ENCODE assay signal across 7 cellular contexts in the genomic region with DNA sequence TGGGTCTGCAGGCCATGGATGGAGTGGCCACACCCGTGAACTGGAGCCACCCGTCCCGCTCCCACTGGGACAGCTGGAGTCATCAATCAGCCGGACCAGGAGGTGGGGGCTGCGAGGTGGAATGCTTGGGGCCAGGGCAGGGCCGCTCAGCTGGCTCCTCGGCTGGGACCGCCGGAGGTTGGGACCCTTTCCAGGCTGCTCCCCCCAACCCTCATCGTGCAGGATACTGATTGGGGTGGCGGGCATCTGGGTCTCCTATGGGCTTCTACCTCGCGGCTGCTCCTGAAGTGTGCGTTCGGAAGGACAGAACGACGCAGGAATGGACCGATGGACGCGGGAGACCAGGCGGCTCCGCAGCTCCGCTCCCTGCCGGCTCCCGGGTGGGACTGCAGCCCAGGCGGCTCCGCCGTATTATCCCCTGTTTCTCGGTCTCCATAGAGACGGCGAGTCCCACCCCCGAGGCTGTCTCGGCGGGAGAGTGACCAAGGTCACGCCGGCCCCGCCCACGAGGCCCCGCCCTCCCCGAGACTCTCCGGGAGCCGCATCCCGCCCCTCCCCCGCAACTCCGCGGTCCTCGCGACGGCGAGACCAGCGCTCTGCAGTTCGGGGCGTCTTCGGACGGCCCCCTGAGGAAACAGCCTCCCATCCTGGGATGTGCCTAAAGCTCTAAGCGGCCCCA. TPM values are rescaled to one million over a fixed set of nuclear protein-coding genes. Genes with fewer than 3 reads are reported as not detected.
DNase-seq lines count a peak whose midpoint lies in the region; ATAC-seq and TF ChIP-seq lines count a peak whose summit lies in the region.

A gene (minus strand): TSS at position 388 of the 679 bp plus-strand sequence. CDS start 2,387 bp downstream, outside the sequence.

- intact Hi-C loops in heart right ventricle (cut with DNase I): loop anchor here in 4 of 10 donors (5.0 to 10.0 kb wide), 4 partner anchors 108 to 128 kb away; a partner anchor contains a TSS

- DNase-seq in GM13976 (ENCODE audit: low spot score) (peak; percentile 71), NCI-H748 treated with DMSO at 0.1 percent for 48 hours (lab: John Stamatoyannopoulos, UW) (peak; percentile 55), heart right ventricle (peak; percentile 95), nucleus accumbens (lab: John Stamatoyannopoulos, UW) (peak in 55 of 56 donors; percentile 26 to 94 (median 82))

- H3K4me3 ChIP-seq in heart right ventricle (peak within 1 kb of the TSS; percentile 21 to 62 (median 48)), urinary bladder (ENCODE audit: low read depth, low read length) (peak within 1 kb of the TSS; percentile 14)

- no peaks in the 10 kb centered on the region for H3K9me3 ChIP-seq in heart right ventricle

- in situ Hi-C loops in GM13976 (cut with MboI; ENCODE audit: low sequenced_read_pairs, unreplicated experiment): no loop called here

- TF ChIP-seq CTCF in GM13976 (IDR thresholded peaks at IDR 0.05; ENCODE audit: borderline replicate concordance, control extremely low read depth, extremely low read depth, insufficient read depth, missing control alignments) (no peak), heart right ventricle (IDR thresholded peaks at IDR 0.05) (peak; percentile 53 to 88 (median 74))

- ATAC-seq in heart right ventricle (peak; percentile 80 to 89 (median 82)), GM21528 (IDR thresholded peaks at IDR 0.05; ENCODE audit: low FRiP score, unreplicated experiment) (no peak)

- H3K27me3 ChIP-seq in heart right ventricle: peaks cover 0 to 45% (median 9%) of the 10 kb centered on the region in 7 donors

- H3K27ac ChIP-seq in angular gyrus (ENCODE audit: low read depth, low read length): peak within 1 kb of the TSS; percentile 98
- H3K27ac ChIP-seq in heart right ventricle: peak within 1 kb of the TSS; percentile 5 to 88 (median 72)
- H3K27ac ChIP-seq in urinary bladder (ENCODE audit: low read depth): no peak within 1 kb of the TSS

- H3K4me1 ChIP-seq in heart right ventricle (peaks cover 27 to 80% (median 47%) of the 10 kb centered on the region in 9 donors), urinary bladder (ENCODE audit: insufficient read depth) (no peaks in the 10 kb centered on the region)

- WGBS in heart right ventricle, 2 donors: 1 to 3% methylated on average over 47 to 56 of the region's 56 CpGs
- 1% methylated on average over 56 of the region's 56 CpGs for WGBS in urinary bladder

- no peaks in the 10 kb centered on the region for H3K36me3 ChIP-seq in heart right ventricle
- no peaks in the 10 kb centered on the region for H3K36me3 ChIP-seq in urinary bladder (ENCODE audit: insufficient read depth)

RNA-seq across cellular contexts. Expression of the gene that starts here (rescaled TPM):
- 10 to 100 TPM in 1 of 10 donors, 1 to 10 TPM in 9; 6.4 to 15.9 (median 9.0) TPM for total RNA-seq in heart right ventricle
- polyA plus RNA-seq in heart right ventricle: 10 to 100 TPM; 21.1 to 26.1 TPM
- 24.0 TPM for total RNA-seq in urinary bladder
- polyA plus RNA-seq in urinary bladder: 14.6 TPM
